ENCODE assay signal across 5 cellular contexts in genomic region chr10:74733612-74734011, GRCh38.
"Had no signal": no experiment of that assay in that cellular context is flagged by ENCODE, and none has a peak within 500 bp of the region (broad histone marks: within the 10 kb centered on the region; RNA-seq: fewer than 3 reads in every experiment).

No MANE protein-coding gene starts in this region.

- H3K4me3 ChIP-seq: GM12878 had no signal

- ATAC-seq: GM12878 had no signal

- FAIRE-seq: G401.6, GM12878, GM12891 had no signal

- DNase-seq: GDM1, GF-D8 had no signal
